12 cellular contexts compared by ENCODE assay signal in the genomic region with DNA sequence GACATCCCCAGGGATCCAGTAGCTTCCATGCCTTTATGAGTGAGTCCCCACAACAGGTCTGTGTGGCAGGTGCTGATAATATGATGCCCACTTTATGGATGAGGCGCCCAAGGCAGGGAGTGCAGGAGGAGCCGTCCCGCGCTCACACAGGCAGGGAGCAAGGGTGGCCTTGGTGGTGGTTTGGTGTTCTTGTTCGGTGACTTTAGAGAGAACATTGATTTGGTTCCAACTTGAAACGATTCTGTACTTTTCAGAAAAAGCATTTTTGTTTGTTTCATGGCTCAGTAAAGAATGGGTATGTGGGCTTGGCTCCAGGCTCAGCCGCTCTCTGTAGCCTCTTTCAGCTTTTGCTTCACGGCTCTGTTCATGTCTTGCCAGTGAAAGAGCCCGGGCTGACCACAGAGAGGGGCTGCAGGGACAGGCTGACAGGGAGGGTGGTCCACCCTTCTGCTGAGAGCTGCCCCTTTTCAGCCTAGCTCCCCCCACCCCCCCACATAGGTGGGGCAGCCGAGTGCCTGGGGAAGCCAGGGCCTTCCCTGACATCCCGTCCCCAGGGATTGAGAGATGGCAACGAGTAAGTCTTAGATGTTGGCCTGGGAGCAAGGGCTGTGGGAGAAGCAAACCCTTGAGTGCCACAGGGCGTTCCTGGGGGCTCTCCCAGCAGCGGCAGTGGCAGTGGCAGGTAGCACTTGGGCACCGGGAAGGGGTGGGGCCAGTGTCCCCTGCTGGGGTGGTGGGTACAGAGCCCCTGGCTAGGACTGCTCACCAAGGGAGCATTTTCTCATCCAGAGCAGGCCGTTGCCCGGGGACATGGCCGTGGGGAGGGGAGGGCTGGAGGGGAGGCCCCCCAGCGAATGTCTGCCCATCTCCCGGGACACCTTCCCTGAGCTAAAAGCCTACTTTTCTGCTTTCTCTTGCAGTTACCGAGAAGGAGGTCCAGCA. TPM values are rescaled to one million over a fixed set of nuclear protein-coding genes. Genes with fewer than 3 reads are reported as not detected.
DNase-seq lines count a peak whose midpoint lies in the region; ATAC-seq and TF ChIP-seq lines count a peak whose summit lies in the region.
"Had no signal": no experiment of that assay in that cellular context is flagged by ENCODE, and none has a peak within 500 bp of the region (broad histone marks: within the 10 kb centered on the region; RNA-seq: fewer than 3 reads in every experiment).

No MANE protein-coding gene starts in this region.

- H3K4me1 Mint-ChIP-seq in WTC11 = peaks cover 10% of the 10 kb centered on the region

- intact Hi-C loops in sciatic nerve (cut with DNase I) = no loop called here

- no peaks in the 10 kb centered on the region; the same call in 1 of the 2 replicates for H3K27me3 Mint-ChIP-seq in WTC11 (ENCODE audit: low read depth)
- H3K27me3 Mint-ChIP-seq: dendritic cell treated with granulocyte-macrophage colony-stimulating factor and Interleukin-4, amounts not matched to agents 40 ng/mL and 50 ng/mL, for 4 days had no signal

- ATAC-seq in WTC11 (no peak), sciatic nerve (peak; percentile 29), GM21381 (IDR thresholded peaks at IDR 0.05; ENCODE audit: unreplicated experiment) (no peak), GM21576 (IDR thresholded peaks at IDR 0.05; ENCODE audit: unreplicated experiment) (no peak), GM21737 (IDR thresholded peaks at IDR 0.05; ENCODE audit: unreplicated experiment) (no peak), HG02852 (IDR thresholded peaks at IDR 0.05; ENCODE audit: unreplicated experiment) (no peak)

- CTCF ChIA-PET in WTC11 (lab: Charles Lee) = interaction anchor here (1.3 kb wide), 1 partner anchor 36 kb away, joined by 3 read pairs; no protein-coding TSS in a partner anchor

- H3K4me3 Mint-ChIP-seq in WTC11 = no peak overlapping the region
- H3K4me3 Mint-ChIP-seq: dendritic cell treated with granulocyte-macrophage colony-stimulating factor and Interleukin-4, amounts not matched to agents 40 ng/mL and 50 ng/mL, for 4 days had no signal

- no peaks in the 10 kb centered on the region for H3K27me3 ChIP-seq in BE2C
- H3K27me3 ChIP-seq: upper lobe of right lung had no signal

- TF ChIP-seq CTCF in BE2C (IDR thresholded peaks at IDR 0.05; ENCODE audit: low read depth, low read length) (no peak), WTC11 (IDR thresholded peaks at IDR 0.05) (no peak)

- peak overlapping the region; percentile 19; the same call in 1 of the 2 replicates for H3K27ac Mint-ChIP-seq in WTC11
- H3K27ac Mint-ChIP-seq: dendritic cell treated with granulocyte-macrophage colony-stimulating factor and Interleukin-4, amounts not matched to agents 40 ng/mL and 50 ng/mL, for 4 days had no signal

- peak overlapping the region; percentile 7 for H3K4me3 ChIP-seq in BE2C (ENCODE audit: low read depth, low read length)
- H3K4me3 ChIP-seq: upper lobe of right lung had no signal

- POLR2A ChIA-PET in WTC11 (lab: Charles Lee) = no interaction called here

- no peaks in the 10 kb centered on the region for H3K9me3 ChIP-seq in BE2C
- H3K9me3 ChIP-seq: upper lobe of right lung had no signal

- peaks cover 63% of the 10 kb centered on the region for H3K4me1 ChIP-seq in BE2C
- H3K4me1 ChIP-seq: upper lobe of right lung had no signal

- H3K36me3 Mint-ChIP-seq in WTC11 = no peaks in the 10 kb centered on the region

- DNase-seq in BE2C (peak; percentile 65), WTC11 (ENCODE audit: low spot score) (no peak), globus pallidus (ENCODE audit: low spot score) (peak; percentile 63), sciatic nerve (ENCODE audit: low spot score) (no peak)
- DNase-seq: activated gamma-delta T cell, T-helper 1 cell, upper lobe of right lung had no signal

- no peaks in the 10 kb centered on the region for H3K9me3 Mint-ChIP-seq in WTC11
- H3K9me3 Mint-ChIP-seq: dendritic cell treated with granulocyte-macrophage colony-stimulating factor and Interleukin-4, amounts not matched to agents 40 ng/mL and 50 ng/mL, for 4 days had no signal

- H3K36me3 ChIP-seq in BE2C = peaks cover 20% of the 10 kb centered on the region
- H3K36me3 ChIP-seq: upper lobe of right lung had no signal

TF ChIP-seq in WTC11, 78 proteins besides CTCF, POLR2A, EP300 and RAD21:
- TF ChIP-seq, protein P1, sequence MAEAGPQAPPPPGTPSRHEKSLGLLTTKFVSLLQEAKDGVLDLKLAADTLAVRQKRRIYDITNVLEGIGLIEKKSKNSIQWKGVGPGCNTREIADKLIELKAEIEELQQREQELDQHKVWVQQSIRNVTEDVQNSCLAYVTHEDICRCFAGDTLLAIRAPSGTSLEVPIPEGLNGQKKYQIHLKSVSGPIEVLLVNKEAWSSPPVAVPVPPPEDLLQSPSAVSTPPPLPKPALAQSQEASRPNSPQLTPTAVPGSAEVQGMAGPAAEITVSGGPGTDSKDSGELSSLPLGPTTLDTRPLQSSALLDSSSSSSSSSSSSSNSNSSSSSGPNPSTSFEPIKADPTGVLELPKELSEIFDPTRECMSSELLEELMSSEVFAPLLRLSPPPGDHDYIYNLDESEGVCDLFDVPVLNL (CRISPR knock-in tag; IDR thresholded peaks at IDR 0.05; ENCODE audit: borderline replicate concordance, low read depth) = no peak

RNA-seq across cellular contexts. Expression of a gene that starts 28.1 kb away (rescaled TPM):
- polyA plus RNA-seq in BE2C (2012; ENCODE audit: insufficient read depth, insufficient read length, low read depth) = 82.1 TPM
- total RNA-seq in WTC11 (2021) (31.8 to 32.6 TPM (median 32.4 TPM) in 3 replicates), sciatic nerve (11.7 TPM)

Comparison
In these comparisons a context has a peak if more than half of its experiments do, and no peak if none do; other contexts are left out.
1. DNase-seq: peak in BE2C (single experiment) and globus pallidus (single experiment); none in WTC11 (single experiment) and sciatic nerve (single experiment).